1 cellular context compared by ENCODE assay signal in genomic region chr3:126025862-126026261, GRCh38.
TF ChIP-seq lines count a peak whose summit lies in the region.

No MANE protein-coding gene starts in this region.

TF ChIP-seq in WTC11, 78 proteins besides CTCF, POLR2A, EP300 and RAD21 (continued from another document):
- TF ChIP-seq ZMAT4 (CRISPR knock-in tag; IDR thresholded peaks at IDR 0.05) (no peak), HMGA2 (CRISPR knock-in tag; IDR thresholded peaks at IDR 0.05) (no peak), PRDM15 (CRISPR knock-in tag; IDR thresholded peaks at IDR 0.05) (no peak), MYBL2 (CRISPR knock-in tag; IDR thresholded peaks at IDR 0.05) (no peak), ATF2 (CRISPR knock-in tag; IDR thresholded peaks at IDR 0.05; ENCODE audit: borderline replicate concordance, low read depth) (no peak), NR2C2 (CRISPR knock-in tag; IDR thresholded peaks at IDR 0.05) (no peak), IRF2 (CRISPR knock-in tag; IDR thresholded peaks at IDR 0.05; ENCODE audit: borderline replicate concordance, low read depth) (no peak), ZNF232 (CRISPR knock-in tag; IDR thresholded peaks at IDR 0.05) (no peak)
